ENCODE assay signal across 1 cellular context in the genomic region with DNA sequence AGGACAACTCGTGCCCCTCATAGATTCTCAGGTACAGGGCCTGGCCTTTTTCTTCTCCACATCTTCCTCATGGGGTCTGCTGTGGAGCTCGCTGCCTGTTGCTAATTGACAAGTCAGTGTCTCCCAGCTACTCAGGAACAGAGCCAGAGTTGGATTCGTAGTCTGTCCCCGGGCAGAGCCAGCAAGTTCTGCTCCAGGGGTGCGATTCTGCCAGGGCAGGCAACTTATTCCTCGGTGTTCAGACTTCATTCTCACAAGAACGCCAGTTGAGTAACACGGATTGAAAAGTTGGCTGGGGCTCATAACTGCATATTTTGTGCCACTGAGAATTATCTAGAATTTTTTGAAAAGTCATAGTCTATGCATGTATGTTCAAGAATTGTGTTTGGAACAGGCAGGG.
TF ChIP-seq lines count a peak whose summit lies in the region.

No MANE protein-coding gene starts in this region.

TF ChIP-seq in GM23338, 12 proteins besides CTCF, POLR2A, EP300 and RAD21 (continued from another document):
- TF ChIP-seq ZNF462 (CRISPR knock-in tag; IDR thresholded peaks at IDR 0.05) (no peak), ZNF331 (CRISPR knock-in tag; IDR thresholded peaks at IDR 0.05; ENCODE audit: low read depth) (no peak), REST (IDR thresholded peaks at IDR 0.05; ENCODE audit: unreplicated experiment) (no peak), CREB1 (CRISPR knock-in tag; IDR thresholded peaks at IDR 0.05; ENCODE audit: low read depth) (no peak), EZH2 (IDR thresholded peaks at IDR 0.05; ENCODE audit: low read depth, unreplicated experiment) (no peak)
